13 cellular contexts compared by ENCODE assay signal in the genomic region with DNA sequence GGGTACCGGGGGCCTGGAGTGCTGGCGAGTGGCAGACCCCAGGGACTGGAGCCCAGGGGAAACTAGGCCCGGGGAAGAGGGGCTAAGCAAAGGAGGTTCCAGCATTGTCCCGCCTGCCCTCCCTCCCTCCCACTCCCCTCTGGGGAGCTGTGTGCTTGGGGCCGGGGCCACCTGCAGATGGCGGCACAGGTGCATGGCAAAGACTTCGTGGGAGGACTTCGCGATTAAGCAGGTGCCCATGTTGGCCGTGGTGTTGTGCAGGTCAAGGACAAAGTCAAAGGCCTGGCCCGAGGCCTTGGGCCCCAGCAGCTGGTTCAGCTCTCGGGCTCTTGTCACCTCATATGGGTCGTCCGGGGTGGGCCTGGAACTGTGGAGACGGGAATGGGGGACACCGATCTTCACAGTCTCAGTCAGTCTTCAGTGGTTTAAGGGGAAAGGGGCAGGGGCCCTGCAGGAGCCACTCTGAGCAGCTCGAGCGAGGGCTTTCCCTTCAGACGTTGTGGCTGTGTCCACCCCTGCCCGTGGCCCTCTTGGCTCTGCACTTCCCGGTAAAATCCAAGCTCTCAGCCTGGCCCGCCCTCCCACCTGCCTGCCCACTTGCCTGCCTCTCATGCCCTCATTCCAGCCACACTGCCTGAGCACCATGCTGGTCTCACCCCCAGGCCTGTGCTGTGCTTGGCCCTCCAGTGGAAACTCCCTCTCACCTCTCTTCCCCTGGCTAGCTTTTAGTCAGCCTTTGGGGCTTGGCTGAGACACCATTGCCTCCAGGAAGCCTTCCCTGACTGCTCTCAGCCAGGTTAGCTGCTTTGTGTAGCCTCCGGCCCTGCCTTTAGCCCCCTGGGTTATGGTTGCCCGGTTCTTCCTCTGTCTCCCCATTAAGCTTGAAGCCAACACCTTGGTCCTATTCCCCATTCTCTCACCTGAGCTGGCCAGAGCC. TPM values are rescaled to one million over a fixed set of nuclear protein-coding genes. Genes with fewer than 3 reads are reported as not detected.
DNase-seq lines count a peak whose midpoint lies in the region; ATAC-seq, FAIRE-seq and TF ChIP-seq lines count a peak whose summit lies in the region.
"Had no signal": no experiment of that assay in that cellular context is flagged by ENCODE, and none has a peak within 500 bp of the region (broad histone marks: within the 10 kb centered on the region; RNA-seq: fewer than 3 reads in every experiment).

No MANE protein-coding gene starts in this region.

- H3K9me2 ChIP-seq in OCI-LY1 (ENCODE audit: low read depth, low read length), result no peaks in the 10 kb centered on the region

- H3F3A ChIP-seq in OCI-LY1 (ENCODE audit: insufficient read depth, low read length), result no peaks in the 10 kb centered on the region

- intact Hi-C loops in HepG2 (cut with micrococcal nuclease; ENCODE audit: unreplicated experiment) (no loop called here), right lobe of liver (cut with DNase I) (no loop called here), heart right ventricle (cut with DNase I) (loop anchor here in 1 of 10 donors (10.0 kb wide), 1 partner anchor 149 kb away; no protein-coding TSS in a partner anchor)

- no peak for TF ChIP-seq RAD21 in HepG2 (CRISPR knock-in tag; IDR thresholded peaks at IDR 0.05)

- TF ChIP-seq EP300 in HepG2 (IDR thresholded peaks at IDR 0.05; ENCODE audit: low read depth in 2 of 2, low read length in 2 of 2) (no peak), HepG2 (CRISPR knock-in tag; IDR thresholded peaks at IDR 0.05; ENCODE audit: borderline replicate concordance) (no peak)

- H3K36me3 Mint-ChIP-seq in endodermal cell (ENCODE audit: low read depth), result no peaks in the 10 kb centered on the region

- TF ChIP-seq POLR2A in HepG2 (IDR thresholded peaks at IDR 0.05; ENCODE audit: insufficient read depth in 1 of 2, low read depth in 2 of 2, low read length in 2 of 2) (no peak), right lobe of liver (IDR thresholded peaks at IDR 0.05) (no peak)

- no peak overlapping the region for H3K27ac ChIP-seq in HepG2 (ENCODE audit: extremely low read length, insufficient read depth, low read length)
- H3K27ac ChIP-seq in right lobe of liver, result no peak overlapping the region
- H3K27ac ChIP-seq in OCI-LY1 (ENCODE audit: low read depth, low read length, poor library complexity, severe bottlenecking), result peak overlapping the region; percentile 52
- no peak overlapping the region for H3K27ac ChIP-seq in endodermal cell (ENCODE audit: low read depth, low read length)
- no peak overlapping the region for H3K27ac ChIP-seq in heart right ventricle

- H3K27ac Mint-ChIP-seq in endodermal cell, result no peak overlapping the region

- no peak for FAIRE-seq in HepG2 (lab: Jason Lieb, UNC)

- TF ChIP-seq CTCF in HepG2 (CRISPR knock-in tag; IDR thresholded peaks at IDR 0.05) (no peak), right lobe of liver (IDR thresholded peaks at IDR 0.05) (no peak), OCI-LY1 (IDR thresholded peaks at IDR 0.05; ENCODE audit: low read length) (peak; percentile 40), endodermal cell (conservative IDR thresholded peaks at IDR 0.05) (peak; percentile 63), heart right ventricle (IDR thresholded peaks at IDR 0.05) (no peak)

- H2AFZ ChIP-seq in HepG2 (ENCODE audit: low read length), result no peak overlapping the region
- no peak overlapping the region for H2AFZ ChIP-seq in OCI-LY1 (ENCODE audit: low read length)

- no peak overlapping the region for H3K4me3 ChIP-seq in HepG2 (replicated peaks in 1 of 3; ENCODE audit: insufficient read depth in 1 of 3, low read depth in 2 of 3, low read length in 3 of 3)
- H3K4me3 ChIP-seq in right lobe of liver, result no peak overlapping the region
- H3K4me3 ChIP-seq in OCI-LY1 (ENCODE audit: low read depth, low read length, poor library complexity, severe bottlenecking), result no peak overlapping the region
- no peak overlapping the region for H3K4me3 ChIP-seq in endodermal cell (ENCODE audit: low read length)
- no peak overlapping the region for H3K4me3 ChIP-seq in heart right ventricle

- ATAC-seq in HepG2 (no peak), right lobe of liver (no peak), HG03354 (IDR thresholded peaks at IDR 0.05; ENCODE audit: poor library complexity, severe bottlenecking, unreplicated experiment) (no peak), heart right ventricle (no peak)

- H3K9me3 ChIP-seq in HepG2 (ENCODE audit: low read length), result no peaks in the 10 kb centered on the region
- H3K9me3 ChIP-seq in right lobe of liver, result no peaks in the 10 kb centered on the region
- H3K9me3 ChIP-seq in OCI-LY1 (ENCODE audit: low read length), result peaks cover 3% of the 10 kb centered on the region; the same call in 1 of the 2 replicates
- no peaks in the 10 kb centered on the region for H3K9me3 ChIP-seq in endodermal cell (ENCODE audit: control insufficient read depth, low read length)
- H3K9me3 ChIP-seq in heart right ventricle, result peaks cover 0 to 7% (median 0%) of the 10 kb centered on the region in 11 donors

- no peaks in the 10 kb centered on the region for H3K27me3 ChIP-seq in HepG2 (ENCODE audit: control insufficient read depth in 1 of 2, insufficient read depth in 2 of 2, low read length in 2 of 2)
- no peaks in the 10 kb centered on the region for H3K27me3 ChIP-seq in right lobe of liver
- H3K27me3 ChIP-seq in OCI-LY1 (ENCODE audit: insufficient read depth, low read length), result peaks cover 4% of the 10 kb centered on the region; the same call in 1 of the 2 replicates
- no peaks in the 10 kb centered on the region for H3K27me3 ChIP-seq in endodermal cell (ENCODE audit: control insufficient read depth, insufficient read depth, low read length, poor library complexity, severe bottlenecking)
- H3K27me3 ChIP-seq in heart right ventricle, result peaks cover 0 to 36% (median 21%) of the 10 kb centered on the region in 7 donors

- peaks cover 6% of the 10 kb centered on the region for H3K4me1 Mint-ChIP-seq in endodermal cell

- DNase-seq in HepG2 (ENCODE audit: low spot score) (no peak), right lobe of liver (no peak), endodermal cell (peak; percentile 81), ureter (ENCODE audit: low spot score) (peak; percentile 41), heart right ventricle (no peak), NCI-H748 (lab: John Stamatoyannopoulos, UW; ENCODE audit: unreplicated experiment) (no peak)
- DNase-seq: NCI-H146, occipital lobe had no signal

- WGBS in HepG2 (ENCODE audit: low lambda C conversion rate), result 77% methylated on average over 16 of the region's 24 CpGs
- 63% methylated on average over 5 of the region's 24 CpGs for WGBS in right lobe of liver (ENCODE audit: insufficient coverage, low coverage, low lambda C conversion rate, missing lambda C conversion rate)
- 87 to 95% methylated on average over 8 to 24 of the region's 24 CpGs for WGBS in endodermal cell (ENCODE audit: insufficient coverage in 1 of 2, insufficient read length in 1 of 2), 2 experiments
- WGBS in heart right ventricle, 2 donors, result 73 to 79% methylated on average over 24 of the region's 24 CpGs

- CTCF ChIA-PET in HepG2 (lab: Yijun Ruan, JAX; ENCODE audit: low intra/inter-chr PET ratio, low total read pairs), result interaction anchor here (2.0 kb wide), 1 partner anchor 32 kb away, joined by 7 read pairs; no protein-coding TSS in a partner anchor

- H4K20me1 ChIP-seq in HepG2 (ENCODE audit: insufficient read depth, low read length) (no peaks in the 10 kb centered on the region), OCI-LY1 (ENCODE audit: insufficient read depth, low read length) (no peaks in the 10 kb centered on the region)

- H3K9ac ChIP-seq in HepG2 (ENCODE audit: insufficient read depth, low read depth, low read length) (no peak overlapping the region), OCI-LY1 (ENCODE audit: low read length) (no peak overlapping the region; the same call in 1 of the 2 replicates), endodermal cell (ENCODE audit: extremely low read depth, low read length, poor library complexity, severe bottlenecking) (no peak overlapping the region)

- no TSS peak for BruUV-seq in HepG2 (replicated peaks; lab: Mats Ljungman, UMichigan)

- no peak overlapping the region for H3K4me3 Mint-ChIP-seq in endodermal cell

- POLR2A ChIA-PET in HepG2 (lab: Yijun Ruan, JAX), result interaction anchor here (1.0 to 1.3 kb wide), 2 partner anchors 13 to 15 kb away, joined by 3 to 5 read pairs; no protein-coding TSS in a partner anchor

- H3K79me2 ChIP-seq in HepG2 (ENCODE audit: insufficient read depth, low read length) (no peaks in the 10 kb centered on the region), OCI-LY1 (ENCODE audit: insufficient read depth, low read length) (no peaks in the 10 kb centered on the region)

- H3K9me3 Mint-ChIP-seq in endodermal cell, result peaks cover 3% of the 10 kb centered on the region

- H3K4me1 ChIP-seq in HepG2 (ENCODE audit: insufficient read depth, low read length) (peaks cover 25% of the 10 kb centered on the region), right lobe of liver (no peaks in the 10 kb centered on the region), OCI-LY1 (ENCODE audit: insufficient read depth, low read length, severe bottlenecking) (peaks cover 51% of the 10 kb centered on the region), endodermal cell (ENCODE audit: control insufficient read depth, insufficient read depth, low read length) (no peaks in the 10 kb centered on the region), heart right ventricle (peaks cover 0 to 36% (median 0%) of the 10 kb centered on the region in 9 donors)

- no peaks in the 10 kb centered on the region for H3K36me3 ChIP-seq in HepG2 (replicated peaks in 1 of 2; ENCODE audit: control insufficient read depth in 1 of 2, insufficient read depth in 2 of 2, low read length in 2 of 2)
- no peaks in the 10 kb centered on the region for H3K36me3 ChIP-seq in right lobe of liver
- H3K36me3 ChIP-seq in OCI-LY1 (ENCODE audit: insufficient read depth, low read length), result no peaks in the 10 kb centered on the region; the same call in 1 of the 2 replicates
- H3K36me3 ChIP-seq in endodermal cell (ENCODE audit: control insufficient read depth, insufficient read depth, low read length), result no peaks in the 10 kb centered on the region
- H3K36me3 ChIP-seq in heart right ventricle, result no peaks in the 10 kb centered on the region

- in situ Hi-C loops in HepG2 (cut with HindIII; ENCODE audit: extremely low pct_ligation_motif_present, low pct_unique_long_range_greater_than_20kb), result no loop called here

- peaks cover 20% of the 10 kb centered on the region for H3K27me3 Mint-ChIP-seq in endodermal cell (ENCODE audit: insufficient read depth)

- H3K4me2 ChIP-seq in HepG2 (ENCODE audit: low read depth, low read length) (no peak overlapping the region), OCI-LY1 (ENCODE audit: low read length) (peak overlapping the region; percentile 5; the same call in 1 of the 2 replicates)

RNA-seq across cellular contexts. Expression of a gene that starts 4.7 kb away (rescaled TPM):
- 3.3 and 3.4 TPM in 2 replicates for total RNA-seq in HepG2 (2016; rRNA removed; fragmentation: Illumina TruSeq; extraction: Trizol)
- total RNA-seq in HepG2 (2016; cell fraction: cytosol; rRNA removed; fragmentation: Illumina TruSeq; extraction: Trizol; ENCODE audit: low read depth), result 1.1 and 1.2 TPM in 2 replicates
- 3.4 and 4.0 TPM in 2 replicates for total RNA-seq in HepG2 (2016; cell fraction: insoluble cytoplasmic fraction; rRNA removed; fragmentation: Illumina TruSeq; extraction: Trizol)
- total RNA-seq in HepG2 (2016; cell fraction: membrane; rRNA removed; fragmentation: Illumina TruSeq; extraction: Trizol), result 1.5 and 1.9 TPM in 2 replicates
- 1.6 and 1.7 TPM in 2 replicates for total RNA-seq in HepG2 (2016; cell fraction: nucleus; rRNA removed; fragmentation: Illumina TruSeq; extraction: Trizol)
- polyA plus RNA-seq in HepG2 (2011; rRNA removed), result 3.7 and 7.6 TPM in 2 replicates
- 3.7 and 4.0 TPM in 2 replicates for polyA plus RNA-seq in HepG2 (2011; cell fraction: cytosol; rRNA removed)
- 8.6 and 13.6 TPM in 2 replicates for polyA plus RNA-seq in HepG2 (2011; cell fraction: nucleus; rRNA removed)
- 3.9 and 4.4 TPM in 2 replicates for polyA plus RNA-seq in HepG2 (2012)
- 0.75 and 1.2 TPM in 2 replicates for polyA plus RNA-seq in HepG2 (2016; cell fraction: cytosol; fragmentation: Illumina TruSeq; extraction: Trizol; ENCODE audit: low read depth)
- polyA plus RNA-seq in HepG2 (2016; cell fraction: insoluble cytoplasmic fraction; fragmentation: Illumina TruSeq; extraction: Trizol; ENCODE audit: low read depth), result 3.5 and 4.2 TPM in 2 replicates
- 1.7 and 1.9 TPM in 2 replicates for polyA plus RNA-seq in HepG2 (2016; cell fraction: membrane; fragmentation: Illumina TruSeq; extraction: Trizol; ENCODE audit: low read depth)
- polyA plus RNA-seq in HepG2 (2016; cell fraction: nucleus; fragmentation: Illumina TruSeq; extraction: Trizol; ENCODE audit: insufficient read depth, low read depth), result 6.5 and 6.8 TPM in 2 replicates
- polyA minus RNA-seq in HepG2 (2011; rRNA and poly(A)+ RNA removed; ENCODE audit: low replicate concordance), result 3.0 TPM in 1 of 2 replicates, not detected in the other
- polyA minus RNA-seq in HepG2 (2011; cell fraction: cytosol; rRNA and poly(A)+ RNA removed), result 2.1 and 2.2 TPM in 2 replicates
- polyA minus RNA-seq in HepG2 (2011; cell fraction: nucleus; rRNA and poly(A)+ RNA removed), result 0.90 and 1.1 TPM in 2 replicates
- total RNA-seq in right lobe of liver, result 10 to 100 TPM in 4 of 6 experiments, 1 to 10 TPM in 2; 6.8 to 17.9 (median 12.4) TPM
- under 1 TPM; 0.20 to 0.71 TPM for total RNA-seq in endodermal cell
- not detected for polyA plus RNA-seq in endodermal cell (2013, experiment 1 of 2)
- polyA plus RNA-seq in endodermal cell (2013, experiment 2 of 2), result not detected
- 0.29 TPM for total RNA-seq in ureter
- total RNA-seq in heart right ventricle, result not detected
- not detected for polyA plus RNA-seq in heart right ventricle
- total RNA-seq: chondrocyte, subcutaneous adipose tissue had no signal

RNA-seq across cellular contexts. Expression of a gene that starts 6.2 kb away (rescaled TPM):
- total RNA-seq in HepG2 (2016; rRNA removed; fragmentation: Illumina TruSeq; extraction: Trizol), result 0.17 and 0.27 TPM in 2 replicates
- total RNA-seq in HepG2 (2016; cell fraction: cytosol; rRNA removed; fragmentation: Illumina TruSeq; extraction: Trizol; ENCODE audit: low read depth), result not detected in 2 replicates
- total RNA-seq in HepG2 (2016; cell fraction: insoluble cytoplasmic fraction; rRNA removed; fragmentation: Illumina TruSeq; extraction: Trizol), result 0.15 and 0.45 TPM in 2 replicates
- total RNA-seq in HepG2 (2016; cell fraction: membrane; rRNA removed; fragmentation: Illumina TruSeq; extraction: Trizol), result 0.15 and 0.28 TPM in 2 replicates
- total RNA-seq in HepG2 (2016; cell fraction: nucleus; rRNA removed; fragmentation: Illumina TruSeq; extraction: Trizol), result 0.25 and 0.31 TPM in 2 replicates
- polyA plus RNA-seq in HepG2 (2011; rRNA removed), result 1.7 and 3.1 TPM in 2 replicates
- 1.5 and 2.1 TPM in 2 replicates for polyA plus RNA-seq in HepG2 (2011; cell fraction: cytosol; rRNA removed)
- 2.4 and 3.7 TPM in 2 replicates for polyA plus RNA-seq in HepG2 (2011; cell fraction: nucleus; rRNA removed)
- 1.1 and 4.1 TPM in 2 replicates for polyA plus RNA-seq in HepG2 (2012)
- 0.36 and 0.74 TPM in 2 replicates for polyA plus RNA-seq in HepG2 (2016; cell fraction: cytosol; fragmentation: Illumina TruSeq; extraction: Trizol; ENCODE audit: low read depth)
- polyA plus RNA-seq in HepG2 (2016; cell fraction: insoluble cytoplasmic fraction; fragmentation: Illumina TruSeq; extraction: Trizol; ENCODE audit: low read depth), result 0.87 and 1.3 TPM in 2 replicates
- 0.65 and 0.89 TPM in 2 replicates for polyA plus RNA-seq in HepG2 (2016; cell fraction: membrane; fragmentation: Illumina TruSeq; extraction: Trizol; ENCODE audit: low read depth)
- polyA plus RNA-seq in HepG2 (2016; cell fraction: nucleus; fragmentation: Illumina TruSeq; extraction: Trizol; ENCODE audit: insufficient read depth, low read depth), result 0.82 and 1.00 TPM in 2 replicates
- polyA minus RNA-seq in HepG2 (2011; rRNA and poly(A)+ RNA removed; ENCODE audit: low replicate concordance), result 0.72 TPM in 1 of 2 replicates, not detected in the other
- polyA minus RNA-seq in HepG2 (2011; cell fraction: cytosol; rRNA and poly(A)+ RNA removed), result 0.62 and 1.3 TPM in 2 replicates
- 0.26 TPM in 1 of 2 replicates, not detected in the other for polyA minus RNA-seq in HepG2 (2011; cell fraction: nucleus; rRNA and poly(A)+ RNA removed)
- total RNA-seq in right lobe of liver, result under 1 TPM in 5 of 6 experiments, not detected in 1; 0.24 to 0.49 (median 0.34) TPM
- total RNA-seq in endodermal cell, result not detected
- polyA plus RNA-seq in endodermal cell (2013, experiment 1 of 2), result 1.7 TPM
- 1.7 TPM for polyA plus RNA-seq in endodermal cell (2013, experiment 2 of 2)
- total RNA-seq in ureter, result not detected
- total RNA-seq in heart right ventricle, result under 1 TPM in 3 of 10 donors, not detected in 7; 0.17 to 0.44 (median 0.28) TPM
- polyA plus RNA-seq in heart right ventricle, result not detected
- total RNA-seq: chondrocyte, kidney epithelial cell, occipital lobe, subcutaneous adipose tissue had no signal

RNA-seq across cellular contexts. Expression of a gene that starts 16.1 kb away (rescaled TPM):
- total RNA-seq in HepG2 (2016; rRNA removed; fragmentation: Illumina TruSeq; extraction: Trizol), result 18.0 and 25.8 TPM in 2 replicates
- 20.3 and 23.2 TPM in 2 replicates for total RNA-seq in HepG2 (2016; cell fraction: cytosol; rRNA removed; fragmentation: Illumina TruSeq; extraction: Trizol; ENCODE audit: low read depth)
- total RNA-seq in HepG2 (2016; cell fraction: insoluble cytoplasmic fraction; rRNA removed; fragmentation: Illumina TruSeq; extraction: Trizol), result 15.4 and 25.8 TPM in 2 replicates
- total RNA-seq in HepG2 (2016; cell fraction: membrane; rRNA removed; fragmentation: Illumina TruSeq; extraction: Trizol), result 20.1 and 24.5 TPM in 2 replicates
- total RNA-seq in HepG2 (2016; cell fraction: nucleus; rRNA removed; fragmentation: Illumina TruSeq; extraction: Trizol), result 14.1 and 16.1 TPM in 2 replicates
- 6.7 and 7.8 TPM in 2 replicates for polyA plus RNA-seq in HepG2 (2011; rRNA removed)
- 4.9 and 12.5 TPM in 2 replicates for polyA plus RNA-seq in HepG2 (2011; cell fraction: cytosol; rRNA removed)
- polyA plus RNA-seq in HepG2 (2011; cell fraction: nucleus; rRNA removed), result 38.1 and 38.7 TPM in 2 replicates
- polyA plus RNA-seq in HepG2 (2012), result 13.5 and 13.9 TPM in 2 replicates
- 26.1 and 30.7 TPM in 2 replicates for polyA plus RNA-seq in HepG2 (2016; cell fraction: cytosol; fragmentation: Illumina TruSeq; extraction: Trizol; ENCODE audit: low read depth)
- polyA plus RNA-seq in HepG2 (2016; cell fraction: insoluble cytoplasmic fraction; fragmentation: Illumina TruSeq; extraction: Trizol; ENCODE audit: low read depth), result 20.3 and 26.5 TPM in 2 replicates
- 20.2 and 22.8 TPM in 2 replicates for polyA plus RNA-seq in HepG2 (2016; cell fraction: membrane; fragmentation: Illumina TruSeq; extraction: Trizol; ENCODE audit: low read depth)
- 27.4 and 28.8 TPM in 2 replicates for polyA plus RNA-seq in HepG2 (2016; cell fraction: nucleus; fragmentation: Illumina TruSeq; extraction: Trizol; ENCODE audit: insufficient read depth, low read depth)
- 11.2 and 17.2 TPM in 2 replicates for polyA minus RNA-seq in HepG2 (2011; rRNA and poly(A)+ RNA removed; ENCODE audit: low replicate concordance)
- polyA minus RNA-seq in HepG2 (2011; cell fraction: cytosol; rRNA and poly(A)+ RNA removed), result 5.1 and 6.1 TPM in 2 replicates
- 11.8 and 16.4 TPM in 2 replicates for polyA minus RNA-seq in HepG2 (2011; cell fraction: nucleus; rRNA and poly(A)+ RNA removed)
- 10 to 100 TPM; 12.7 to 31.4 (median 18.3) TPM for total RNA-seq in right lobe of liver
- 10 to 100 TPM in 1 of 2 donors, 1 to 10 TPM in 1; 9.5 to 13.1 TPM for total RNA-seq in endodermal cell
- 13.6 TPM for polyA plus RNA-seq in endodermal cell (2013, experiment 1 of 2)
- polyA plus RNA-seq in endodermal cell (2013, experiment 2 of 2), result 13.4 TPM
- 6.9 TPM for total RNA-seq in ureter
- 10 to 100 TPM; 40.5 to 93.4 (median 51.7) TPM for total RNA-seq in heart right ventricle
- polyA plus RNA-seq in heart right ventricle, result 100 to 1,000 TPM in 1 of 2 donors, 10 to 100 TPM in 1; 48.1 to 107 TPM

RNA-seq across cellular contexts. Expression of a gene that starts 28.6 kb away (rescaled TPM):
- total RNA-seq in HepG2 (2016; rRNA removed; fragmentation: Illumina TruSeq; extraction: Trizol), result not detected in 2 replicates
- not detected in 2 replicates for total RNA-seq in HepG2 (2016; cell fraction: cytosol; rRNA removed; fragmentation: Illumina TruSeq; extraction: Trizol; ENCODE audit: low read depth)
- total RNA-seq in HepG2 (2016; cell fraction: insoluble cytoplasmic fraction; rRNA removed; fragmentation: Illumina TruSeq; extraction: Trizol), result not detected in 2 replicates
- total RNA-seq in HepG2 (2016; cell fraction: membrane; rRNA removed; fragmentation: Illumina TruSeq; extraction: Trizol), result not detected in 2 replicates
- not detected in 2 replicates for total RNA-seq in HepG2 (2016; cell fraction: nucleus; rRNA removed; fragmentation: Illumina TruSeq; extraction: Trizol)
- polyA plus RNA-seq in HepG2 (2011; rRNA removed), result not detected in 2 replicates
- polyA plus RNA-seq in HepG2 (2011; cell fraction: cytosol; rRNA removed), result not detected in 2 replicates
- polyA plus RNA-seq in HepG2 (2011; cell fraction: nucleus; rRNA removed), result not detected in 2 replicates
- polyA plus RNA-seq in HepG2 (2012), result not detected in 2 replicates
- polyA plus RNA-seq in HepG2 (2016; cell fraction: cytosol; fragmentation: Illumina TruSeq; extraction: Trizol; ENCODE audit: low read depth), result not detected in 2 replicates
- polyA plus RNA-seq in HepG2 (2016; cell fraction: insoluble cytoplasmic fraction; fragmentation: Illumina TruSeq; extraction: Trizol; ENCODE audit: low read depth), result not detected in 2 replicates
- not detected in 2 replicates for polyA plus RNA-seq in HepG2 (2016; cell fraction: membrane; fragmentation: Illumina TruSeq; extraction: Trizol; ENCODE audit: low read depth)
- polyA plus RNA-seq in HepG2 (2016; cell fraction: nucleus; fragmentation: Illumina TruSeq; extraction: Trizol; ENCODE audit: insufficient read depth, low read depth), result not detected in 2 replicates
- not detected in 2 replicates for polyA minus RNA-seq in HepG2 (2011; rRNA and poly(A)+ RNA removed; ENCODE audit: low replicate concordance)
- not detected in 2 replicates for polyA minus RNA-seq in HepG2 (2011; cell fraction: cytosol; rRNA and poly(A)+ RNA removed)
- polyA minus RNA-seq in HepG2 (2011; cell fraction: nucleus; rRNA and poly(A)+ RNA removed), result not detected in 2 replicates
- total RNA-seq in right lobe of liver, result not detected
- not detected for total RNA-seq in endodermal cell
- not detected for polyA plus RNA-seq in endodermal cell (2013, experiment 1 of 2)
- polyA plus RNA-seq in endodermal cell (2013, experiment 2 of 2), result not detected
- 85.9 TPM for total RNA-seq in ureter
- total RNA-seq in heart right ventricle, result not detected
- under 1 TPM in 1 of 2 donors, not detected in 1; 0.03 TPM for polyA plus RNA-seq in heart right ventricle
- total RNA-seq: chondrocyte, occipital lobe, subcutaneous adipose tissue had no signal

RNA-seq across cellular contexts. Expression of a gene that starts 39.1 kb away (rescaled TPM):
- total RNA-seq in HepG2 (2016; rRNA removed; fragmentation: Illumina TruSeq; extraction: Trizol), result 137 and 140 TPM in 2 replicates
- total RNA-seq in HepG2 (2016; cell fraction: cytosol; rRNA removed; fragmentation: Illumina TruSeq; extraction: Trizol; ENCODE audit: low read depth), result 56.4 and 57.7 TPM in 2 replicates
- total RNA-seq in HepG2 (2016; cell fraction: insoluble cytoplasmic fraction; rRNA removed; fragmentation: Illumina TruSeq; extraction: Trizol), result 130 and 141 TPM in 2 replicates
- 58.9 and 72.8 TPM in 2 replicates for total RNA-seq in HepG2 (2016; cell fraction: membrane; rRNA removed; fragmentation: Illumina TruSeq; extraction: Trizol)
- total RNA-seq in HepG2 (2016; cell fraction: nucleus; rRNA removed; fragmentation: Illumina TruSeq; extraction: Trizol), result 73.7 and 87.9 TPM in 2 replicates
- polyA plus RNA-seq in HepG2 (2011; rRNA removed), result 88.9 and 92.4 TPM in 2 replicates
- polyA plus RNA-seq in HepG2 (2011; cell fraction: cytosol; rRNA removed), result 80.9 and 124 TPM in 2 replicates
- polyA plus RNA-seq in HepG2 (2011; cell fraction: nucleus; rRNA removed), result 241 and 294 TPM in 2 replicates
- polyA plus RNA-seq in HepG2 (2012), result 86.7 and 89.4 TPM in 2 replicates
- polyA plus RNA-seq in HepG2 (2016; cell fraction: cytosol; fragmentation: Illumina TruSeq; extraction: Trizol; ENCODE audit: low read depth), result 41.2 and 47.2 TPM in 2 replicates
- polyA plus RNA-seq in HepG2 (2016; cell fraction: insoluble cytoplasmic fraction; fragmentation: Illumina TruSeq; extraction: Trizol; ENCODE audit: low read depth), result 109 and 121 TPM in 2 replicates
- 38.1 and 45.1 TPM in 2 replicates for polyA plus RNA-seq in HepG2 (2016; cell fraction: membrane; fragmentation: Illumina TruSeq; extraction: Trizol; ENCODE audit: low read depth)
- polyA plus RNA-seq in HepG2 (2016; cell fraction: nucleus; fragmentation: Illumina TruSeq; extraction: Trizol; ENCODE audit: insufficient read depth, low read depth), result 169 and 179 TPM in 2 replicates
- polyA minus RNA-seq in HepG2 (2011; rRNA and poly(A)+ RNA removed; ENCODE audit: low replicate concordance), result 124 and 164 TPM in 2 replicates
- polyA minus RNA-seq in HepG2 (2011; cell fraction: cytosol; rRNA and poly(A)+ RNA removed), result 50.1 and 58.7 TPM in 2 replicates
- polyA minus RNA-seq in HepG2 (2011; cell fraction: nucleus; rRNA and poly(A)+ RNA removed), result 52.5 and 56.4 TPM in 2 replicates
- total RNA-seq in right lobe of liver, result 100 to 1,000 TPM; 151 to 214 (median 163) TPM
- 100 to 1,000 TPM; 135 to 160 TPM for total RNA-seq in endodermal cell
- polyA plus RNA-seq in endodermal cell (2013, experiment 1 of 2), result 138 TPM
- polyA plus RNA-seq in endodermal cell (2013, experiment 2 of 2), result 109 TPM
- total RNA-seq in ureter, result 199 TPM
- 100 to 1,000 TPM; 406 to 712 (median 638) TPM for total RNA-seq in heart right ventricle
- 100 to 1,000 TPM; 295 to 387 TPM for polyA plus RNA-seq in heart right ventricle

Comparison
In these comparisons a context has a peak if more than half of its experiments do, and no peak if none do; other contexts are left out.
1. DNase-seq: peak in endodermal cell (single experiment) and ureter (single experiment); none in HepG2 (single experiment), right lobe of liver (0 of 3), heart right ventricle (0 of 2) and NCI-H748 (single experiment).
2. CTCF ChIP-seq: peak in OCI-LY1 (single experiment) and endodermal cell (single experiment); none in HepG2 (single experiment), right lobe of liver (0 of 4) and heart right ventricle (0 of 9).